2 cellular contexts compared by ENCODE assay signal in genomic region chr10:69479241-69479730, GRCh38.
TF ChIP-seq lines count a peak whose summit lies in the region.

No MANE protein-coding gene starts in this region.

TF ChIP-seq in liver, 16 proteins besides CTCF, POLR2A, EP300 and RAD21:
- TF ChIP-seq ATF3 (IDR thresholded peaks at IDR 0.05) (no peak), ZBTB33 (IDR thresholded peaks at IDR 0.05) (no peak), EGR1 (IDR thresholded peaks at IDR 0.05; ENCODE audit: low read depth in 2 of 2) (no peak), YY1 (IDR thresholded peaks at IDR 0.05) (no peak), GABPA (IDR thresholded peaks at IDR 0.05 in 1 of 2, conservative IDR thresholded peaks at IDR 0.05 in 1 of 2) (no peak), SP1 (IDR thresholded peaks at IDR 0.05) (no peak), HNF4G (IDR thresholded peaks at IDR 0.05) (no peak), NR2F2 (IDR thresholded peaks at IDR 0.05) (no peak), RXRA (IDR thresholded peaks at IDR 0.05) (no peak), FOXA1 (IDR thresholded peaks at IDR 0.05) (no peak), JUND (IDR thresholded peaks at IDR 0.05) (no peak), TAF1 (conservative IDR thresholded peaks at IDR 0.05) (no peak), MAX (IDR thresholded peaks at IDR 0.05) (no peak), REST (IDR thresholded peaks at IDR 0.05) (no peak), FOXA2 (IDR thresholded peaks at IDR 0.05) (no peak)

TF ChIP-seq in HepG2, 621 proteins besides CTCF, POLR2A, EP300 and RAD21 (continued from another document):
- TF ChIP-seq DBP (CRISPR knock-in tag; IDR thresholded peaks at IDR 0.05; ENCODE audit: not compliant biosample characterization) (no peak), ZNF317 (CRISPR knock-in tag; IDR thresholded peaks at IDR 0.05) (no peak), ATF7-NPFF (CRISPR knock-in tag; IDR thresholded peaks at IDR 0.05; ENCODE audit: low read depth) (no peak), FOXK2 (IDR thresholded peaks at IDR 0.05) (no peak), FOXP4 (CRISPR knock-in tag; IDR thresholded peaks at IDR 0.05) (no peak), MXD4 (CRISPR knock-in tag; IDR thresholded peaks at IDR 0.05) (no peak)
